16 cellular contexts compared by ENCODE assay signal in genomic region chr13:45446181-45446580, GRCh38. TPM values are rescaled to one million over a fixed set of nuclear protein-coding genes. Genes with fewer than 3 reads are reported as not detected.
A peak's percentile ranks its signal among the peaks of the same experiment; 100 is the strongest.
DNase-seq lines count a peak whose midpoint lies in the region; FAIRE-seq and TF ChIP-seq lines count a peak whose summit lies in the region.
"Had no signal": no experiment of that assay in that cellular context is flagged by ENCODE, and none has a peak within 500 bp of the region (broad histone marks: within the 10 kb centered on the region; RNA-seq: fewer than 3 reads in every experiment).

No MANE protein-coding gene starts in this region.

- H3K4me1 Mint-ChIP-seq in activated CD4-positive, alpha-beta T cell treated with anti-CD3 and anti-CD28 coated beads, Interleukin-2, amount 10 ng/mL, durations not matched to agents 7 days and 5 days = peaks cover 11% of the 10 kb centered on the region
- H3K4me1 Mint-ChIP-seq: brain had no signal

- no peak overlapping the region for H3K4me3 ChIP-seq in liver (ENCODE audit: low read depth in 1 of 3, low read length in 3 of 3)
- no peak overlapping the region for H3K4me3 ChIP-seq in effector memory CD4-positive, alpha-beta T cell (ENCODE audit: insufficient read depth, low read depth, low read length, poor library complexity, severe bottlenecking)
- H3K4me3 ChIP-seq: stomach, vagina had no signal

- H3K27ac Mint-ChIP-seq in activated CD4-positive, alpha-beta T cell treated with anti-CD3 and anti-CD28 coated beads, Interleukin-2, amount 10 ng/mL, durations not matched to agents 7 days and 5 days = no peak overlapping the region
- H3K27ac Mint-ChIP-seq: brain; memory B cell; natural killer cell treated with Interleukin-12 subunit alpha and Interleukin-12 subunit beta and Interleukin-15 and Interleukin-18, amount 100 ng/mL, for 72 hours had no signal

- no peaks in the 10 kb centered on the region for H3K36me3 ChIP-seq in liver (ENCODE audit: control insufficient read depth in 4 of 4, insufficient read depth in 3 of 4, low read depth in 1 of 4, low read length in 3 of 4)
- no peaks in the 10 kb centered on the region for H3K36me3 ChIP-seq in effector memory CD4-positive, alpha-beta T cell (ENCODE audit: control insufficient read depth, insufficient read depth, low read length)
- H3K36me3 ChIP-seq: stomach, vagina had no signal

- peaks cover 12 to 38% (median 18%) of the 10 kb centered on the region in 4 donors for H3K4me1 ChIP-seq in liver (ENCODE audit: control insufficient read depth in 4 of 4, insufficient read depth in 4 of 4, low read length in 3 of 4)
- H3K4me1 ChIP-seq in effector memory CD4-positive, alpha-beta T cell (ENCODE audit: control insufficient read depth, insufficient read depth, low read length, poor library complexity, severe bottlenecking) = peaks cover 6% of the 10 kb centered on the region
- H3K4me1 ChIP-seq: vagina had no signal

- TF ChIP-seq RAD21 in liver (IDR thresholded peaks at IDR 0.05) = no peak

- POLR2A ChIA-PET in activated CD4-positive, alpha-beta T cell treated with anti-CD3 and anti-CD28 coated beads, Interleukin-2, amount 10 ng/mL, durations not matched to agents 7 days and 5 days (lab: Charles Lee) = no interaction called here

- no peaks in the 10 kb centered on the region for H3K9me3 ChIP-seq in liver (ENCODE audit: control insufficient read depth in 4 of 4, low read length in 3 of 4)
- no peaks in the 10 kb centered on the region for H3K9me3 ChIP-seq in effector memory CD4-positive, alpha-beta T cell (ENCODE audit: control insufficient read depth, low read length)
- H3K9me3 ChIP-seq: stomach, vagina had no signal

- intact Hi-C loops in posterior vena cava (cut with DNase I) = no loop called here

- TF ChIP-seq CTCF in liver (IDR thresholded peaks at IDR 0.05; ENCODE audit: low read depth, low read length, missing input control) = no peak

- DNase-seq in ELR (ENCODE audit: low read depth) (peak; percentile 85), NCI-H226 (peak; percentile 25), epithelial cell of prostate (ENCODE audit: low read depth, low spot score) (no peak), posterior vena cava (ENCODE audit: low spot score) (no peak), frontal cortex (ENCODE audit: low spot score in 2 of 2) (no peak)
- no peak for DNase-seq in effector memory CD4-positive, alpha-beta T cell
- no peak for DNase-seq in activated CD4-positive, alpha-beta T cell treated with anti-CD3 and anti-CD28 coated beads, Interleukin-2, amount 10 ng/mL, durations not matched to agents 7 days and 5 days
- DNase-seq: activated CD4-positive, alpha-beta T cell treated with anti-CD3 and anti-CD28 coated beads for 1 hour; activated naive CD4-positive, alpha-beta T cell; NCI-H1048; stomach had no signal

- CTCF ChIA-PET in activated CD4-positive, alpha-beta T cell treated with anti-CD3 and anti-CD28 coated beads, Interleukin-2, amount 10 ng/mL, durations not matched to agents 7 days and 5 days (lab: Charles Lee) = no interaction called here

- no peaks in the 10 kb centered on the region for H3K27me3 ChIP-seq in liver (ENCODE audit: control insufficient read depth in 4 of 4, insufficient read depth in 4 of 4, low read length in 3 of 4)
- no peaks in the 10 kb centered on the region for H3K27me3 ChIP-seq in effector memory CD4-positive, alpha-beta T cell (replicated peaks; ENCODE audit: control insufficient read depth, insufficient read depth, low read length, poor library complexity, severe bottlenecking)
- H3K27me3 ChIP-seq: stomach, vagina had no signal

- H3K9ac ChIP-seq in liver (ENCODE audit: low read depth in 1 of 2, low read length in 2 of 2) = no peak overlapping the region

- peaks cover 9% of the 10 kb centered on the region for H3K27me3 Mint-ChIP-seq in activated CD4-positive, alpha-beta T cell treated with anti-CD3 and anti-CD28 coated beads, Interleukin-2, amount 10 ng/mL, durations not matched to agents 7 days and 5 days

- H3K27ac ChIP-seq in epithelial cell of prostate (peak overlapping the region; percentile 36), liver (ENCODE audit: low read depth in 1 of 2, low read length in 2 of 2) (peak overlapping the region; percentile 75 to 85)
- H3K27ac ChIP-seq in effector memory CD4-positive, alpha-beta T cell (ENCODE audit: insufficient read depth, low read length, poor library complexity, severe bottlenecking) = no peak overlapping the region
- H3K27ac ChIP-seq: stomach, vagina had no signal

- H3K9me3 Mint-ChIP-seq in activated CD4-positive, alpha-beta T cell treated with anti-CD3 and anti-CD28 coated beads, Interleukin-2, amount 10 ng/mL, durations not matched to agents 7 days and 5 days = no peaks in the 10 kb centered on the region
- H3K9me3 Mint-ChIP-seq: brain; memory B cell; natural killer cell treated with Interleukin-12 subunit alpha and Interleukin-12 subunit beta and Interleukin-15 and Interleukin-18, amount 100 ng/mL, for 72 hours had no signal

- 92% methylated on average over 7 of the region's 7 CpGs for WGBS in liver

- H3K4me3 Mint-ChIP-seq in activated CD4-positive, alpha-beta T cell treated with anti-CD3 and anti-CD28 coated beads, Interleukin-2, amount 10 ng/mL, durations not matched to agents 7 days and 5 days = no peak overlapping the region
- H3K4me3 Mint-ChIP-seq: brain; memory B cell; natural killer cell treated with Interleukin-12 subunit alpha and Interleukin-12 subunit beta and Interleukin-15 and Interleukin-18, amount 100 ng/mL, for 72 hours had no signal

- FAIRE-seq in frontal cortex (lab: Jason Lieb, UNC) = no peak

- no peaks in the 10 kb centered on the region for H3K36me3 Mint-ChIP-seq in activated CD4-positive, alpha-beta T cell treated with anti-CD3 and anti-CD28 coated beads, Interleukin-2, amount 10 ng/mL, durations not matched to agents 7 days and 5 days (ENCODE audit: low read depth)
- H3K36me3 Mint-ChIP-seq: brain; memory B cell; natural killer cell treated with Interleukin-12 subunit alpha and Interleukin-12 subunit beta and Interleukin-15 and Interleukin-18, amount 100 ng/mL, for 72 hours had no signal

TF ChIP-seq in liver, 16 proteins besides CTCF, POLR2A, EP300 and RAD21:
- TF ChIP-seq RXRA (IDR thresholded peaks at IDR 0.05) (no peak), JUND (IDR thresholded peaks at IDR 0.05) (no peak), EGR1 (IDR thresholded peaks at IDR 0.05; ENCODE audit: low read depth in 2 of 2) (no peak), NR2F2 (IDR thresholded peaks at IDR 0.05) (no peak), TAF1 (conservative IDR thresholded peaks at IDR 0.05) (no peak)

RNA-seq across cellular contexts. Expression of gene COG3, which starts 18.6 kb away (rescaled TPM):
- total RNA-seq in liver = 100 to 1,000 TPM in 1 of 2 donors, 10 to 100 TPM in 1; 22.8 to 113 TPM
- polyA plus RNA-seq in liver = 10 to 100 TPM; 31.6 to 44.8 TPM
- 10 to 100 TPM; 21.7 to 27.9 TPM for total RNA-seq in posterior vena cava
- 43.6 TPM for total RNA-seq in frontal cortex
- 10 to 100 TPM; 20.9 to 25.0 TPM for total RNA-seq in activated CD4-positive, alpha-beta T cell treated with anti-CD3 and anti-CD28 coated beads, Interleukin-2, amount 10 ng/mL, durations not matched to agents 7 days and 5 days

RNA-seq across cellular contexts. Expression of gene SLC25A30, which starts 28.0 kb away (rescaled TPM):
- total RNA-seq in liver (10 to 100 TPM; 11.7 to 59.2 TPM), posterior vena cava (10 to 100 TPM; 19.7 to 23.7 TPM), frontal cortex (8.6 TPM)
- polyA plus RNA-seq in liver = 10 to 100 TPM in 1 of 2 donors, 1 to 10 TPM in 1; 5.4 to 23.8 TPM
- 10 to 100 TPM; 20.6 to 21.2 TPM for total RNA-seq in activated CD4-positive, alpha-beta T cell treated with anti-CD3 and anti-CD28 coated beads, Interleukin-2, amount 10 ng/mL, durations not matched to agents 7 days and 5 days

Comparison
In these comparisons a context has a peak if more than half of its experiments do, and no peak if none do; other contexts are left out.
1. DNase-seq: peak in ELR (single experiment) and NCI-H226 (single experiment); none in epithelial cell of prostate (single experiment), effector memory CD4-positive, alpha-beta T cell (0 of 3), posterior vena cava (single experiment), frontal cortex (0 of 2) and activated CD4-positive, alpha-beta T cell treated with anti-CD3 and anti-CD28 coated beads, Interleukin-2, amount 10 ng/mL, durations not matched to agents 7 days and 5 days (single experiment).